27 cellular contexts compared by ENCODE assay signal in the genomic region with DNA sequence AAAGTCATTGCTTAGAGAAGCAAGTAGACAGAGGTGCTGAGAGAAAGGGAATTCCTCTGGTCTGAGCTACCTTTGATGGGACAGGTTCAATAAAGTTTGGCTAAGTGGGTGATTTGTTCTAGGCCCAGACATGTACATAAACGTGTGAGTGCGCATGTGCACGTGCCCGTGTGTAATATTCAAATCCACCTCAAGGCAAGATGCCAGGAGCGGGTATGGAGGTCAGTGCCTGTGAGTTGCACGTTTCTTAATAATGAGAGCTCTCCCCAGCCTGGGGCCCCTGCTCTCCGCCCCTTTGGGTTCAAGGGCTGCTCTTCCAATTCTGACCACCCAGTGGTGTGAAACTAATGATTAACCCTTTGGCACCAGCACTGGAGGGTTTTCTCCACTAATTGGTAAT.
"Had no signal": no experiment of that assay in that cellular context is flagged by ENCODE, and none has a peak within 500 bp of the region (broad histone marks: within the 10 kb centered on the region; RNA-seq: fewer than 3 reads in every experiment).

No MANE protein-coding gene starts in this region.

- H3K27ac Mint-ChIP-seq: activated CD4-positive, alpha-beta memory T cell treated with anti-CD3 and anti-CD28 coated beads, Interleukin-2, amount 10 ng/mL, durations not matched to agents 7 days and 5 days; activated CD4-positive, alpha-beta T cell treated with anti-CD3 and anti-CD28 coated beads, Interleukin-2, amount 10 ng/mL, durations not matched to agents 7 days and 5 days; activated naive CD4-positive, alpha-beta T cell treated with anti-CD3 and anti-CD28 coated beads, Interleukin-2, amount 50 U/mL, for 72 hours; activated T-helper 2 cell treated with anti-CD3 and anti-CD28 coated beads, Interferon-gamma antibody, Interleukin-2, Interleukin-4, amounts not matched to agents 10 μg/mL and 5 μg/mL and 100 μg/mL, durations not matched to agents 14 hours and 24 hours and 36 hours; natural killer cell treated with Interleukin-12 subunit alpha and Interleukin-12 subunit beta and Interleukin-15 and Interleukin-18, amount 100 ng/mL, for 72 hours; stimulated activated effector memory CD8-positive, alpha-beta T cell treated with anti-CD3 and anti-CD28 coated beads, Interleukin-12 subunit alpha, Interleukin-12 subunit beta, amount 100 ng/mL, for 72 hours; stimulated activated naive CD8-positive, alpha-beta T cell treated with anti-CD3 and anti-CD28 coated beads, Interleukin-15, Interleukin-2, amounts not matched to agents 100 ng/mL and 50 ng/mL, for 24 hours; type B pancreatic cell; WTC11 had no signal

- H3K36me3 ChIP-seq: left ventricle myocardium inferior, neutrophil, prostate gland, sigmoid colon, thoracic aorta, uterus had no signal

- H3K27ac ChIP-seq: left ventricle myocardium inferior, neutrophil, prostate gland, sigmoid colon, thoracic aorta, uterus had no signal

- H3K4me1 Mint-ChIP-seq: activated CD4-positive, alpha-beta memory T cell treated with anti-CD3 and anti-CD28 coated beads, Interleukin-2, amount 10 ng/mL, durations not matched to agents 7 days and 5 days; activated CD4-positive, alpha-beta T cell treated with anti-CD3 and anti-CD28 coated beads, Interleukin-2, amount 10 ng/mL, durations not matched to agents 7 days and 5 days; stimulated activated effector memory CD8-positive, alpha-beta T cell treated with anti-CD3 and anti-CD28 coated beads, Interleukin-12 subunit alpha, Interleukin-12 subunit beta, amount 100 ng/mL, for 72 hours had no signal

- H3K4me3 ChIP-seq: left ventricle myocardium inferior, lung, mucosa of descending colon, prostate gland, sigmoid colon, thoracic aorta, uterus had no signal

- DNase-seq: activated CD4-positive, alpha-beta memory T cell treated with anti-CD3 and anti-CD28 coated beads, Interleukin-2, amount 10 ng/mL, durations not matched to agents 7 days and 5 days; activated CD4-positive, alpha-beta T cell treated with anti-CD3 and anti-CD28 coated beads for 1 hour; activated CD4-positive, alpha-beta T cell treated with anti-CD3 and anti-CD28 coated beads, Interleukin-2, amount 10 ng/mL, durations not matched to agents 7 days and 5 days; activated T-cell treated with anti-CD3 and anti-CD28 coated beads, Interleukin-2, amount 50 U/mL, for 48 hours; dermis blood vessel endothelial cell; effector CD4-positive, alpha-beta T cell; head of caudate nucleus; hippocampal formation; left ventricle myocardium inferior; mucosa of descending colon; retina; sigmoid colon; small intestine; stimulated activated CD4-positive, alpha-beta T cell treated with anti-CD3 and anti-CD28 coated beads, Interleukin-4, amount 100 ng/mL, for 24 hours; T-helper 2 cell; uterus had no signal

- H3K4me1 ChIP-seq: prostate gland, sigmoid colon, uterus had no signal

- H3K9me3 Mint-ChIP-seq: activated CD4-positive, alpha-beta memory T cell treated with anti-CD3 and anti-CD28 coated beads, Interleukin-2, amount 10 ng/mL, durations not matched to agents 7 days and 5 days; activated CD4-positive, alpha-beta T cell treated with anti-CD3 and anti-CD28 coated beads, Interleukin-2, amount 10 ng/mL, durations not matched to agents 7 days and 5 days; activated naive CD4-positive, alpha-beta T cell treated with anti-CD3 and anti-CD28 coated beads, Interleukin-2, amount 50 U/mL, for 72 hours; activated T-helper 2 cell treated with anti-CD3 and anti-CD28 coated beads, Interferon-gamma antibody, Interleukin-2, Interleukin-4, amounts not matched to agents 10 μg/mL and 5 μg/mL and 100 μg/mL, durations not matched to agents 14 hours and 24 hours and 36 hours; natural killer cell treated with Interleukin-12 subunit alpha and Interleukin-12 subunit beta and Interleukin-15 and Interleukin-18, amount 100 ng/mL, for 72 hours; stimulated activated effector memory CD8-positive, alpha-beta T cell treated with anti-CD3 and anti-CD28 coated beads, Interleukin-12 subunit alpha, Interleukin-12 subunit beta, amount 100 ng/mL, for 72 hours; stimulated activated naive CD8-positive, alpha-beta T cell treated with anti-CD3 and anti-CD28 coated beads, Interleukin-15, Interleukin-2, amounts not matched to agents 100 ng/mL and 50 ng/mL, for 24 hours; type B pancreatic cell had no signal

- H3K27me3 ChIP-seq: neutrophil, sigmoid colon, uterus had no signal

- H3K36me3 Mint-ChIP-seq: activated naive CD4-positive, alpha-beta T cell treated with anti-CD3 and anti-CD28 coated beads, Interleukin-2, amount 50 U/mL, for 72 hours; natural killer cell treated with Interleukin-12 subunit alpha and Interleukin-12 subunit beta and Interleukin-15 and Interleukin-18, amount 100 ng/mL, for 72 hours; stimulated activated effector memory CD8-positive, alpha-beta T cell treated with anti-CD3 and anti-CD28 coated beads, Interleukin-12 subunit alpha, Interleukin-12 subunit beta, amount 100 ng/mL, for 72 hours; type B pancreatic cell; WTC11 had no signal

- ATAC-seq: activated naive CD4-positive, alpha-beta T cell treated with anti-CD3 and anti-CD28 coated beads, Interleukin-2, amount 50 U/mL, for 72 hours; mucosa of descending colon; natural killer cell treated with Interleukin-12 subunit alpha and Interleukin-12 subunit beta and Interleukin-15 and Interleukin-18, amount 100 ng/mL, for 72 hours; stimulated activated effector memory CD8-positive, alpha-beta T cell treated with anti-CD3 and anti-CD28 coated beads, Interleukin-12 subunit alpha, Interleukin-12 subunit beta, amount 100 ng/mL, for 72 hours; WTC11 had no signal

- H3K4me3 Mint-ChIP-seq: activated CD4-positive, alpha-beta memory T cell treated with anti-CD3 and anti-CD28 coated beads, Interleukin-2, amount 10 ng/mL, durations not matched to agents 7 days and 5 days; activated CD4-positive, alpha-beta T cell treated with anti-CD3 and anti-CD28 coated beads, Interleukin-2, amount 10 ng/mL, durations not matched to agents 7 days and 5 days; natural killer cell treated with Interleukin-12 subunit alpha and Interleukin-12 subunit beta and Interleukin-15 and Interleukin-18, amount 100 ng/mL, for 72 hours; stimulated activated effector memory CD8-positive, alpha-beta T cell treated with anti-CD3 and anti-CD28 coated beads, Interleukin-12 subunit alpha, Interleukin-12 subunit beta, amount 100 ng/mL, for 72 hours; stimulated activated naive CD8-positive, alpha-beta T cell treated with anti-CD3 and anti-CD28 coated beads, Interleukin-15, Interleukin-2, amounts not matched to agents 100 ng/mL and 50 ng/mL, for 24 hours; type B pancreatic cell; WTC11 had no signal

- H3K9me3 ChIP-seq: left ventricle myocardium inferior, mucosa of descending colon, neutrophil, prostate gland, sigmoid colon, thoracic aorta, uterus had no signal
